10 cellular contexts compared by ENCODE assay signal in the genomic region with DNA sequence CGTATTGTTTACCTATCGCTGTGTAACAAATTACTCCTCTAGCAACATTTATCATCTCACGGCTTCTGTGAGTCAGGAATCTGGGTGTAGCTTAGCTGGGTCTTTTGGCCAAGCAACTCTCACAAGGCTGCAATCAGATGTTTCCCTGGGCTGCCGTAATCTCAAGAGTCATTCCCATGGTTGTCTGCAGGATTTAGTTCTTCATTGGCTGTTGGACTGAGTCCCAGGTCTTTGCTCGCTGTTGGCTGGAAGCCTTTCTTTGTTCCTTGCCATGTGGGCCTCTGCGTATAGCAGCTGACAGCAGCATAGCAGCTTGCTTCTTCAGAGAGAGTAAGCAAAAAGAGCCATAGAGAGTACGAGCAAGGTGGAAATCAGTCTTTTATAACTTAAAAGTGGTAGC. TPM values are rescaled to one million over a fixed set of nuclear protein-coding genes. Genes with fewer than 3 reads are reported as not detected.
A peak's percentile ranks its signal among the peaks of the same experiment; 100 is the strongest.
DNase-seq lines count a peak whose midpoint lies in the region; ATAC-seq and TF ChIP-seq lines count a peak whose summit lies in the region.
"Had no signal": no experiment of that assay in that cellular context is flagged by ENCODE, and none has a peak within 500 bp of the region (broad histone marks: within the 10 kb centered on the region; RNA-seq: fewer than 3 reads in every experiment).

No MANE protein-coding gene starts in this region.

- H3K4me3 ChIP-seq in fibroblast of villous mesenchyme (ENCODE audit: low read depth, low read length): no peak overlapping the region

- TF ChIP-seq CTCF in fibroblast of villous mesenchyme (IDR thresholded peaks at IDR 0.05; ENCODE audit: insufficient read depth, low read depth, low read length) (no peak), omental fat pad (IDR thresholded peaks at IDR 0.05) (no peak)

- ATAC-seq in SK-N-SH treated with all-trans-retinoic acid at 6 μM for 48 hours (peak; percentile 83), omental fat pad (ENCODE audit: low FRiP score) (peak; percentile 84), GM19023 (IDR thresholded peaks at IDR 0.05; ENCODE audit: unreplicated experiment) (no peak)

- DNase-seq in AG20443 (ENCODE audit: low spot score): peak; percentile 81
- peak; percentile 88 for DNase-seq in fibroblast of villous mesenchyme (ENCODE audit: low read depth)
- no peak for DNase-seq in omental fat pad (ENCODE audit: low spot score)
- DNase-seq in Kasumi-1 (lab: John Stamatoyannopoulos, UW): no peak
- no peak for DNase-seq in OCI-M1 (lab: John Stamatoyannopoulos, UW)
- DNase-seq in NCI-H524 (lab: John Stamatoyannopoulos, UW): no peak
- DNase-seq: COR-L47; stimulated activated CD4-positive, alpha-beta T cell treated with anti-CD3 and anti-CD28 coated beads, Interleukin-2, amount 100 ng/mL, for 24 hours had no signal

TF ChIP-seq in SK-N-SH treated with all-trans-retinoic acid at 6 μM for 48 hours, 23 proteins besides CTCF, POLR2A, EP300 and RAD21:
- TF ChIP-seq ISL1 (CRISPR knock-in tag; IDR thresholded peaks at IDR 0.05) (peak; percentile 34), ESRRG (CRISPR knock-in tag; IDR thresholded peaks at IDR 0.05) (no peak), CSDC2 (CRISPR knock-in tag; IDR thresholded peaks at IDR 0.05) (0 out of 2 replicates have a peak, but pooled peaks have one; percentile 31), SNAI2 (CRISPR knock-in tag; IDR thresholded peaks at IDR 0.05) (peak; percentile 46; the same call in 1 of the 2 replicates)
- TF ChIP-seq, protein P1, sequence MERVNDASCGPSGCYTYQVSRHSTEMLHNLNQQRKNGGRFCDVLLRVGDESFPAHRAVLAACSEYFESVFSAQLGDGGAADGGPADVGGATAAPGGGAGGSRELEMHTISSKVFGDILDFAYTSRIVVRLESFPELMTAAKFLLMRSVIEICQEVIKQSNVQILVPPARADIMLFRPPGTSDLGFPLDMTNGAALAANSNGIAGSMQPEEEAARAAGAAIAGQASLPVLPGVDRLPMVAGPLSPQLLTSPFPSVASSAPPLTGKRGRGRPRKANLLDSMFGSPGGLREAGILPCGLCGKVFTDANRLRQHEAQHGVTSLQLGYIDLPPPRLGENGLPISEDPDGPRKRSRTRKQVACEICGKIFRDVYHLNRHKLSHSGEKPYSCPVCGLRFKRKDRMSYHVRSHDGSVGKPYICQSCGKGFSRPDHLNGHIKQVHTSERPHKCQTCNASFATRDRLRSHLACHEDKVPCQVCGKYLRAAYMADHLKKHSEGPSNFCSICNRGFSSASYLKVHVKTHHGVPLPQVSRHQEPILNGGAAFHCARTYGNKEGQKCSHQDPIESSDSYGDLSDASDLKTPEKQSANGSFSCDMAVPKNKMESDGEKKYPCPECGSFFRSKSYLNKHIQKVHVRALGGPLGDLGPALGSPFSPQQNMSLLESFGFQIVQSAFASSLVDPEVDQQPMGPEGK (CRISPR knock-in tag; IDR thresholded peaks at IDR 0.05; ENCODE audit: borderline replicate concordance): no peak

RNA-seq across cellular contexts. Expression of a gene that starts 16.8 kb away (rescaled TPM):
- 91.5 and 136 TPM in 2 replicates for total RNA-seq in fibroblast of villous mesenchyme
- 10 to 100 TPM; 47.7 to 92.5 (median 62.2) TPM for total RNA-seq in omental fat pad

RNA-seq across cellular contexts. Expression of a gene that starts 18.1 kb away (rescaled TPM):
- 14.2 and 16.8 TPM in 2 replicates for total RNA-seq in fibroblast of villous mesenchyme
- 10 to 100 TPM; 15.7 to 22.2 (median 17.4) TPM for total RNA-seq in omental fat pad

Comparison
In these comparisons a context has a peak if more than half of its experiments do, and no peak if none do; other contexts are left out.
1. DNase-seq: peak in AG20443 (single experiment) and fibroblast of villous mesenchyme (single experiment); none in omental fat pad (single experiment), Kasumi-1 (0 of 2), OCI-M1 (single experiment) and NCI-H524 (0 of 2).